In the genomic region with DNA sequence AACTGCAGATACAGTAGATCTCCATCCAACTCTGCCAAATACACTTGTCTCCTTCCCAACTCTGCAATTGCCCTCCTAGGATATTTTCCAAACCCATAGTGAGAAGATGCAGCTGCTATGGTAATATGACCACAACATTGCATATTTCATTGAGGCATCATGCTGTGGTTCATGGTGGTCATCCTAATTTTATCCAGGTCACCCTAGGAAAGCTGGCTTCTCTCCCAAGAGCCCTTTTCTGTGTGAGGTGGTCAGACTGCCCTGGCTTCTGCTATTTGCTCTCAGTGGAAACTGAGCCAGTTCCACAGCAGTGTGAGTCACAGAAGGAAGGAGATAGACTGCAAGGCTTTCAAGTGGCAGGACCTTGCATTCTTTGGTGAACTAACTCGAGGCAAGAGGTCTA, we compare ENCODE assay signal across 12 cellular contexts. TPM values are rescaled to one million over a fixed set of nuclear protein-coding genes. Genes with fewer than 3 reads are reported as not detected.
DNase-seq lines count a peak whose midpoint lies in the region; ATAC-seq, FAIRE-seq and TF ChIP-seq lines count a peak whose summit lies in the region.
"Had no signal": no experiment of that assay in that cellular context is flagged by ENCODE, and none has a peak within 500 bp of the region (broad histone marks: within the 10 kb centered on the region; RNA-seq: fewer than 3 reads in every experiment).

No MANE protein-coding gene starts in this region.

- no peaks in the 10 kb centered on the region for H3K27me3 Mint-ChIP-seq in Calu3 (ENCODE audit: unreplicated experiment)

- no peak overlapping the region for H3K4me2 ChIP-seq in PC-3 (ENCODE audit: low read length)

- H3K9me3 ChIP-seq in PC-3 (ENCODE audit: low read length), result no peaks in the 10 kb centered on the region
- no peaks in the 10 kb centered on the region for H3K9me3 ChIP-seq in esophagus squamous epithelium
- no peaks in the 10 kb centered on the region for H3K9me3 ChIP-seq in pancreas

- H3K9me3 Mint-ChIP-seq in Calu3 (ENCODE audit: low read depth, unreplicated experiment), result no peaks in the 10 kb centered on the region
- H3K9me3 Mint-ChIP-seq in stimulated activated effector memory CD8-positive, alpha-beta T cell treated with anti-CD3 and anti-CD28 coated beads, Interleukin-12 subunit alpha, Interleukin-12 subunit beta, amount 100 ng/mL, for 72 hours, result no peaks in the 10 kb centered on the region
- no peaks in the 10 kb centered on the region for H3K9me3 Mint-ChIP-seq in activated naive CD4-positive, alpha-beta T cell treated with anti-CD3 and anti-CD28 coated beads, Interleukin-2, amount 50 U/mL, for 72 hours

- H3K4me1 ChIP-seq in PC-3 (ENCODE audit: insufficient read depth, low read length) (peaks cover 29% of the 10 kb centered on the region), esophagus squamous epithelium (peaks cover 7 to 63% (median 24%) of the 10 kb centered on the region in 3 donors), pancreas (peaks cover 0 to 18% (median 0%) of the 10 kb centered on the region in 3 donors)

- TF ChIP-seq CTCF in Calu3 (IDR thresholded peaks at IDR 0.05; ENCODE audit: unreplicated experiment) (no peak), PC-3 (conservative IDR thresholded peaks at IDR 0.05; ENCODE audit: low read depth, low read length) (no peak), esophagus squamous epithelium (IDR thresholded peaks at IDR 0.05) (no peak), pancreas (IDR thresholded peaks at IDR 0.05) (no peak)

- FAIRE-seq in pancreas (lab: Jason Lieb, UNC) (no peak), frontal cortex (lab: Jason Lieb, UNC) (no peak)

- CTCF ChIA-PET in Calu3 (lab: Charles Lee), result no interaction called here
- CTCF ChIA-PET in PC-3 (lab: Charles Lee), result no interaction called here

- peaks cover 51% of the 10 kb centered on the region for H3K4me1 Mint-ChIP-seq in Calu3 (ENCODE audit: low read depth, unreplicated experiment)
- peaks cover 31% of the 10 kb centered on the region for H3K4me1 Mint-ChIP-seq in stimulated activated effector memory CD8-positive, alpha-beta T cell treated with anti-CD3 and anti-CD28 coated beads, Interleukin-12 subunit alpha, Interleukin-12 subunit beta, amount 100 ng/mL, for 72 hours

- ATAC-seq in PC-3, result peak; percentile 31; the same call in 1 of the 2 replicates
- peak in 3 of 4 donors; percentile 36 to 61 (median 55) for ATAC-seq in pancreas
- ATAC-seq in stimulated activated effector memory CD8-positive, alpha-beta T cell treated with anti-CD3 and anti-CD28 coated beads, Interleukin-12 subunit alpha, Interleukin-12 subunit beta, amount 100 ng/mL, for 72 hours, result no peak
- no peak for ATAC-seq in activated naive CD4-positive, alpha-beta T cell treated with anti-CD3 and anti-CD28 coated beads, Interleukin-2, amount 50 U/mL, for 72 hours

- H3K79me2 ChIP-seq in PC-3 (ENCODE audit: low read length), result peaks cover 22% of the 10 kb centered on the region

- intact Hi-C loops in Calu3 (cut with micrococcal nuclease; ENCODE audit: unreplicated experiment) (loop anchor here (5.0 kb wide), 3 partner anchors 38 to 203 kb away; no protein-coding TSS in a partner anchor), PC-3 (cut with micrococcal nuclease) (no loop called here), esophagus squamous epithelium (cut with DNase I) (no loop called here), pancreas (cut with DNase I) (no loop called here)

- H3K36me3 ChIP-seq in PC-3 (ENCODE audit: low read depth, low read length) (0 out of 2 replicates have a peak, but pooled peaks cover 6% of the 10 kb centered on the region), esophagus squamous epithelium (peaks cover 0 to 60% (median 3%) of the 10 kb centered on the region in 3 donors), pancreas (peaks cover 0 to 6% (median 0%) of the 10 kb centered on the region in 3 donors)

- no peak overlapping the region for H2AFZ ChIP-seq in PC-3 (ENCODE audit: low read length)

- no peak overlapping the region for H3K4me3 ChIP-seq in PC-3 (ENCODE audit: low read length)
- H3K4me3 ChIP-seq in esophagus squamous epithelium, result no peak overlapping the region
- no peak overlapping the region for H3K4me3 ChIP-seq in pancreas

- no peaks in the 10 kb centered on the region for H3K9me2 ChIP-seq in PC-3 (replicated peaks; ENCODE audit: low read length)

- POLR2A ChIA-PET in PC-3 (lab: Charles Lee; ENCODE audit: unreplicated experiment), result no interaction called here

- DNase-seq in Calu3 (peak; percentile 47), PC-3 (peak; percentile 74), esophagus squamous epithelium (lab: John Stamatoyannopoulos, UW) (no peak), pancreas (peak in 1 of 6 donors; percentile 21), frontal cortex (ENCODE audit: low spot score in 2 of 2) (no peak), NCI-H82 treated with DMSO at 0.1 percent for 48 hours (lab: John Stamatoyannopoulos, UW; ENCODE audit: unreplicated experiment) (no peak)
- DNase-seq in stimulated activated effector memory CD8-positive, alpha-beta T cell treated with anti-CD3 and anti-CD28 coated beads, Interleukin-12 subunit alpha, Interleukin-12 subunit beta, amount 100 ng/mL, for 72 hours (ENCODE audit: low spot score in 2 of 2), result no peak
- no peak for DNase-seq in activated naive CD4-positive, alpha-beta T cell treated with anti-CD3 and anti-CD28 coated beads, Interleukin-2, amount 50 U/mL, for 72 hours (ENCODE audit: low spot score in 2 of 2)
- DNase-seq: cortex of kidney, DND-41, NCI-H510A treated with DMSO at 0.1 percent for 48 hours, T-helper 1 cell had no signal

- no peaks in the 10 kb centered on the region for H4K20me1 ChIP-seq in PC-3 (ENCODE audit: low read length)

- H3K27me3 ChIP-seq in PC-3 (ENCODE audit: low read length) (no peaks in the 10 kb centered on the region), esophagus squamous epithelium (no peaks in the 10 kb centered on the region), pancreas (no peaks in the 10 kb centered on the region)

- H3K27ac Mint-ChIP-seq in Calu3 (ENCODE audit: unreplicated experiment), result peak overlapping the region; percentile 63
- H3K27ac Mint-ChIP-seq in stimulated activated effector memory CD8-positive, alpha-beta T cell treated with anti-CD3 and anti-CD28 coated beads, Interleukin-12 subunit alpha, Interleukin-12 subunit beta, amount 100 ng/mL, for 72 hours, result no peak overlapping the region
- H3K27ac Mint-ChIP-seq in activated naive CD4-positive, alpha-beta T cell treated with anti-CD3 and anti-CD28 coated beads, Interleukin-2, amount 50 U/mL, for 72 hours, result no peak overlapping the region

- no peaks in the 10 kb centered on the region for H3F3A ChIP-seq in PC-3 (ENCODE audit: low read length, unreplicated experiment)

- no peak overlapping the region for H3K9ac ChIP-seq in PC-3 (ENCODE audit: low read length)

- no peak overlapping the region for H3K4me3 Mint-ChIP-seq in Calu3 (ENCODE audit: low read depth, unreplicated experiment)
- H3K4me3 Mint-ChIP-seq in stimulated activated effector memory CD8-positive, alpha-beta T cell treated with anti-CD3 and anti-CD28 coated beads, Interleukin-12 subunit alpha, Interleukin-12 subunit beta, amount 100 ng/mL, for 72 hours, result no peak overlapping the region

- 33 to 38% methylated on average over 1 of the region's 1 CpG for WGBS in esophagus squamous epithelium, 2 donors
- WGBS in pancreas, 2 donors, result 20 to 36% methylated on average over 1 of the region's 1 CpG

- H3K27ac ChIP-seq in PC-3 (ENCODE audit: low read length) (no peak overlapping the region), esophagus squamous epithelium (peak overlapping the region in 3 of 4 donors; percentile 2 to 29 (median 29)), pancreas (no peak overlapping the region)

- no peak for TF ChIP-seq POLR2A in esophagus squamous epithelium (IDR thresholded peaks at IDR 0.05)

- BruUV-seq in Calu3 (replicated peaks; lab: Mats Ljungman, UMichigan), result no TSS peak
- no TSS peak for BruUV-seq in PC-3 (replicated peaks; lab: Mats Ljungman, UMichigan)

- H3K36me3 Mint-ChIP-seq in Calu3 (ENCODE audit: insufficient read depth, unreplicated experiment), result peaks cover 31% of the 10 kb centered on the region
- H3K36me3 Mint-ChIP-seq in stimulated activated effector memory CD8-positive, alpha-beta T cell treated with anti-CD3 and anti-CD28 coated beads, Interleukin-12 subunit alpha, Interleukin-12 subunit beta, amount 100 ng/mL, for 72 hours, result peaks cover 34% of the 10 kb centered on the region
- peaks cover 0 to 27% of the 10 kb centered on the region in 2 donors for H3K36me3 Mint-ChIP-seq in activated naive CD4-positive, alpha-beta T cell treated with anti-CD3 and anti-CD28 coated beads, Interleukin-2, amount 50 U/mL, for 72 hours

RNA-seq across cellular contexts. Expression of gene OGFRL1, which starts 5.5 kb away (rescaled TPM):
- 18.2 and 21.0 TPM in 2 replicates for total RNA-seq in Calu3 (2022)
- 5.2 and 6.0 TPM in 2 replicates for total RNA-seq in PC-3 (2014; rRNA removed)
- total RNA-seq in esophagus squamous epithelium, result 10 to 100 TPM; 36.7 to 67.9 (median 47.8) TPM
- 10 to 100 TPM in 1 of 6 donors, 1 to 10 TPM in 5; 3.9 to 10.8 (median 5.7) TPM for total RNA-seq in pancreas
- 1 to 10 TPM; 3.3 to 4.3 TPM for polyA plus RNA-seq in pancreas
- 23.2 TPM for total RNA-seq in frontal cortex
- 1 to 10 TPM; 1.3 to 4.2 TPM for total RNA-seq in activated naive CD4-positive, alpha-beta T cell treated with anti-CD3 and anti-CD28 coated beads, Interleukin-2, amount 50 U/mL, for 72 hours

Comparison
In these comparisons a context has a peak if more than half of its experiments do, and no peak if none do; other contexts are left out.
1. DNase-seq: peak in Calu3 (single experiment) and PC-3 (single experiment); none in esophagus squamous epithelium (single experiment), stimulated activated effector memory CD8-positive, alpha-beta T cell treated with anti-CD3 and anti-CD28 coated beads, Interleukin-12 subunit alpha, Interleukin-12 subunit beta, amount 100 ng/mL, for 72 hours (0 of 2), frontal cortex (0 of 2), NCI-H82 treated with DMSO at 0.1 percent for 48 hours (single experiment) and activated naive CD4-positive, alpha-beta T cell treated with anti-CD3 and anti-CD28 coated beads, Interleukin-2, amount 50 U/mL, for 72 hours (0 of 2).
2. ATAC-seq: peak in PC-3 (single experiment) and pancreas (3 of 4); none in stimulated activated effector memory CD8-positive, alpha-beta T cell treated with anti-CD3 and anti-CD28 coated beads, Interleukin-12 subunit alpha, Interleukin-12 subunit beta, amount 100 ng/mL, for 72 hours (single experiment) and activated naive CD4-positive, alpha-beta T cell treated with anti-CD3 and anti-CD28 coated beads, Interleukin-2, amount 50 U/mL, for 72 hours (0 of 2).
3. H3K27ac ChIP-seq: peak in esophagus squamous epithelium (3 of 4); none in PC-3 (single experiment) and pancreas (0 of 4).